In the genomic region with DNA sequence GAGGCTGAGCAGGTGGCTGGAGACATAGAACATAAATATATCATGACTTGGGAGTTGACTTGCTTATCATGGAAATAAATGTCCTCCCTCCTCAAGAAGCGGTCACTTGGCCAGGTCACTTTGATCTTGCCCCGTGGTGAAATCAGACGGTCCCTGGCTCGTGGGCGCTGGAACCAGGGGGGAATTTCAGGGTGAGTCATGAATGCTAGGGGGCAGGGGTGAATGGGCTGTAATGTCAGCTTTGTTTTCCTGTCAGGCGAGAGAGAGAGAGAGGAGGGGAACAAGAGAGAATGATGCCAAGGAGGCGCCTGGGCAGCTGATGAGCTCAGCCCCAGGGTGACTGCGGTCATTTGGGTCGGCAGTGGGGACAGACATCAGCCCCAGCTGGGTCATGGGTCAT, we compare ENCODE assay signal across 17 cellular contexts. TPM values are rescaled to one million over a fixed set of nuclear protein-coding genes. Genes with fewer than 3 reads are reported as not detected.
DNase-seq lines count a peak whose midpoint lies in the region; ATAC-seq and TF ChIP-seq lines count a peak whose summit lies in the region.
"Had no signal": no experiment of that assay in that cellular context is flagged by ENCODE, and none has a peak within 500 bp of the region (broad histone marks: within the 10 kb centered on the region; RNA-seq: fewer than 3 reads in every experiment).

No MANE protein-coding gene starts in this region.

- CTCF ChIA-PET in Caco-2 (lab: Charles Lee): no interaction called here

- H3K9me3 Mint-ChIP-seq in chondrocyte (ENCODE audit: low read depth) (no peaks in the 10 kb centered on the region), Caco-2 (ENCODE audit: unreplicated experiment) (no peaks in the 10 kb centered on the region)
- H3K9me3 Mint-ChIP-seq: activated CD4-positive, alpha-beta T cell treated with anti-CD3 and anti-CD28 coated beads, Interleukin-2, amount 10 ng/mL, durations not matched to agents 24 days and 14 days; activated T-helper 17 cell treated with anti-CD3 and anti-CD28 coated beads, Interleukin-2, amount 50 U/mL, for 72 hours; central memory CD8-positive, alpha-beta T cell; nephron; T-helper 1 cell treated with Interleukin-12 subunit alpha and Interleukin-12 subunit beta and Interleukin-4 antibody, amounts not matched to agents 30 μg/mL and 1 μg/mL, for 36 hours had no signal

- peaks cover 16% of the 10 kb centered on the region for H3K4me1 ChIP-seq in Caco-2
- H3K4me1 ChIP-seq: foreskin keratinocyte, thyroid gland had no signal

- no peak overlapping the region for H3K4me3 ChIP-seq in MG63
- no peak overlapping the region for H3K4me3 ChIP-seq in Caco-2 (ENCODE audit: low read depth, low read length)
- H3K4me3 ChIP-seq: A549, thyroid gland had no signal

- H3K36me3 ChIP-seq in MG63: no peaks in the 10 kb centered on the region
- H3K36me3 ChIP-seq in Caco-2 (ENCODE audit: control insufficient read depth, insufficient read depth, low read length): no peaks in the 10 kb centered on the region
- H3K36me3 ChIP-seq: thyroid gland had no signal

- POLR2A ChIA-PET in Caco-2 (lab: Charles Lee): no interaction called here

- H3K27ac Mint-ChIP-seq in chondrocyte (ENCODE audit: unreplicated experiment) (peak overlapping the region; percentile 57), Caco-2 (ENCODE audit: unreplicated experiment) (no peak overlapping the region)
- H3K27ac Mint-ChIP-seq: activated CD4-positive, alpha-beta T cell treated with anti-CD3 and anti-CD28 coated beads, Interleukin-2, amount 10 ng/mL, durations not matched to agents 24 days and 14 days; activated T-helper 17 cell treated with anti-CD3 and anti-CD28 coated beads, Interleukin-2, amount 50 U/mL, for 72 hours; nephron; T-helper 1 cell treated with Interleukin-12 subunit alpha and Interleukin-12 subunit beta and Interleukin-4 antibody, amounts not matched to agents 30 μg/mL and 1 μg/mL, for 36 hours had no signal

- TF ChIP-seq CTCF in chondrocyte (IDR thresholded peaks at IDR 0.05): no peak
- TF ChIP-seq CTCF in Caco-2 (IDR thresholded peaks at IDR 0.05; ENCODE audit: insufficient read depth in 1 of 2, low read depth in 1 of 2, low read length in 1 of 2, severe bottlenecking in 1 of 2, unreplicated experiment in 1 of 2): no peak

- ATAC-seq in GM21786 (IDR thresholded peaks at IDR 0.05; ENCODE audit: unreplicated experiment): no peak
- ATAC-seq: activated T-helper 17 cell treated with anti-CD3 and anti-CD28 coated beads, Interleukin-2, amount 50 U/mL, for 72 hours; foreskin keratinocyte had no signal

- H3K9me3 ChIP-seq in MG63 (no peaks in the 10 kb centered on the region), Caco-2 (no peaks in the 10 kb centered on the region)
- H3K9me3 ChIP-seq: A549, thyroid gland had no signal

- H3K4me1 Mint-ChIP-seq in chondrocyte (ENCODE audit: low read depth) (peaks cover 21% of the 10 kb centered on the region), Caco-2 (ENCODE audit: low read depth, unreplicated experiment) (peaks cover 18% of the 10 kb centered on the region)
- H3K4me1 Mint-ChIP-seq: activated CD4-positive, alpha-beta T cell treated with anti-CD3 and anti-CD28 coated beads, Interleukin-2, amount 10 ng/mL, durations not matched to agents 24 days and 14 days; central memory CD8-positive, alpha-beta T cell had no signal

- H3K27me3 Mint-ChIP-seq in chondrocyte (ENCODE audit: low read depth) (no peaks in the 10 kb centered on the region), Caco-2 (ENCODE audit: insufficient read depth, unreplicated experiment) (no peaks in the 10 kb centered on the region)
- H3K27me3 Mint-ChIP-seq: activated CD4-positive, alpha-beta T cell treated with anti-CD3 and anti-CD28 coated beads, Interleukin-2, amount 10 ng/mL, durations not matched to agents 24 days and 14 days; activated T-helper 17 cell treated with anti-CD3 and anti-CD28 coated beads, Interleukin-2, amount 50 U/mL, for 72 hours; central memory CD8-positive, alpha-beta T cell had no signal

- DNase-seq in A172 (ENCODE audit: low spot score): peak; percentile 90
- peak; percentile 25 for DNase-seq in MG63
- DNase-seq in chondrocyte (ENCODE audit: low spot score): no peak
- DNase-seq in lung microvascular endothelial cell (ENCODE audit: low read depth in 2 of 2): peak; percentile 79 to 82
- no peak for DNase-seq in stimulated activated CD4-positive, alpha-beta T cell treated with anti-CD3 and anti-CD28 coated beads, Interleukin-2, amount 100 ng/mL, for 48 hours
- no peak for DNase-seq in activated gamma-delta T cell treated with Interleukin-2 at 50 U/mL for 16 hours
- DNase-seq in Caco-2: no peak
- DNase-seq: activated CD4-positive, alpha-beta T cell treated with anti-CD3 and anti-CD28 coated beads, Interleukin-2, amount 10 ng/mL, durations not matched to agents 24 days and 14 days; foreskin keratinocyte; NCI-H345; thyroid gland had no signal

- intact Hi-C loops in Caco-2 (cut with micrococcal nuclease; ENCODE audit: unreplicated experiment): no loop called here

- BruUV-seq in Caco-2 (replicated peaks; lab: Mats Ljungman, UMichigan): no TSS peak

- H3K36me3 Mint-ChIP-seq in chondrocyte (ENCODE audit: low read depth): peaks cover 2% of the 10 kb centered on the region
- H3K36me3 Mint-ChIP-seq in Caco-2 (ENCODE audit: insufficient read depth, unreplicated experiment): peaks cover 6% of the 10 kb centered on the region

- H3K27me3 ChIP-seq in MG63: no peaks in the 10 kb centered on the region
- no peaks in the 10 kb centered on the region for H3K27me3 ChIP-seq in Caco-2 (replicated peaks; ENCODE audit: control insufficient read depth, insufficient read depth, low read length)
- H3K27me3 ChIP-seq: foreskin keratinocyte, thyroid gland had no signal

- H3K4me3 Mint-ChIP-seq in chondrocyte (ENCODE audit: unreplicated experiment) (no peak overlapping the region), Caco-2 (ENCODE audit: unreplicated experiment) (no peak overlapping the region)
- H3K4me3 Mint-ChIP-seq: activated CD4-positive, alpha-beta T cell treated with anti-CD3 and anti-CD28 coated beads, Interleukin-2, amount 10 ng/mL, durations not matched to agents 24 days and 14 days; activated T-helper 17 cell treated with anti-CD3 and anti-CD28 coated beads, Interleukin-2, amount 50 U/mL, for 72 hours; central memory CD8-positive, alpha-beta T cell; nephron; T-helper 1 cell treated with Interleukin-12 subunit alpha and Interleukin-12 subunit beta and Interleukin-4 antibody, amounts not matched to agents 30 μg/mL and 1 μg/mL, for 36 hours had no signal

RNA-seq across cellular contexts. Expression of gene RRM2, which starts 47.7 kb away (rescaled TPM):
- total RNA-seq in A172 (2014; rRNA removed; shearing (Covaris generic)): 130 and 137 TPM in 2 replicates
- total RNA-seq in MG63 (2014; rRNA removed; shearing (Covaris generic); ENCODE audit: low replicate concordance): 31.3 and 33.2 TPM in 2 replicates
- total RNA-seq in chondrocyte (25.7 to 48.3 TPM (median 26.0 TPM) in 3 replicates), lung microvascular endothelial cell (5.6 and 16.1 TPM in 2 replicates), Caco-2 (2022) (160 and 169 TPM in 2 replicates)

Comparison
In these comparisons a context has a peak if more than half of its experiments do, and no peak if none do; other contexts are left out.
1. DNase-seq: peak in A172 (single experiment), MG63 (single experiment) and lung microvascular endothelial cell (2 of 2); none in chondrocyte (single experiment), stimulated activated CD4-positive, alpha-beta T cell treated with anti-CD3 and anti-CD28 coated beads, Interleukin-2, amount 100 ng/mL, for 48 hours (0 of 2), activated gamma-delta T cell treated with Interleukin-2 at 50 U/mL for 16 hours (single experiment) and Caco-2 (0 of 2).